ENCODE assay signal across 16 cellular contexts in genomic region chr2:112634153-112634873, GRCh38. TPM values are rescaled to one million over a fixed set of nuclear protein-coding genes. Genes with fewer than 3 reads are reported as not detected.
DNase-seq lines count a peak whose midpoint lies in the region; ATAC-seq and FAIRE-seq lines count a peak whose summit lies in the region.
"Had no signal": no experiment of that assay in that cellular context is flagged by ENCODE, and none has a peak within 500 bp of the region (broad histone marks: within the 10 kb centered on the region; RNA-seq: fewer than 3 reads in every experiment).

No MANE protein-coding gene starts in this region.

- 80% methylated on average over 16 of the region's 16 CpGs for WGBS in thymus

- H3K4me1 Mint-ChIP-seq in activated CD8-positive, alpha-beta T cell treated with anti-CD3 and anti-CD28 coated beads, Interleukin-2, amount 10 ng/mL, durations not matched to agents 7 days and 5 days (ENCODE audit: low read depth): peaks cover 75% of the 10 kb centered on the region

- no peaks in the 10 kb centered on the region for H3K9me3 ChIP-seq in thymus (ENCODE audit: control insufficient read depth)

- no peaks in the 10 kb centered on the region for H3K36me3 Mint-ChIP-seq in activated CD8-positive, alpha-beta T cell treated with anti-CD3 and anti-CD28 coated beads, Interleukin-2, amount 10 ng/mL, durations not matched to agents 7 days and 5 days (ENCODE audit: low read depth)

- peak overlapping the region; percentile 13 for H3K27ac Mint-ChIP-seq in activated CD8-positive, alpha-beta T cell treated with anti-CD3 and anti-CD28 coated beads, Interleukin-2, amount 10 ng/mL, durations not matched to agents 7 days and 5 days

- no peaks in the 10 kb centered on the region for H3K36me3 ChIP-seq in thymus (ENCODE audit: control insufficient read depth, insufficient read depth)

- CTCF ChIA-PET in activated CD8-positive, alpha-beta T cell treated with anti-CD3 and anti-CD28 coated beads, Interleukin-2, amount 10 ng/mL, durations not matched to agents 7 days and 5 days (lab: Charles Lee): interaction anchor here (0.6 to 15.2 kb wide), 6 partner anchors 9 to 307 kb away, joined by 3 to 335 read pairs (median 18); partner anchors contain the start of gene SLC20A1

- ATAC-seq in activated CD8-positive, alpha-beta T cell treated with anti-CD3 and anti-CD28 coated beads, Interleukin-2, amount 10 ng/mL, durations not matched to agents 7 days and 5 days: no peak
- ATAC-seq in GM18502 (IDR thresholded peaks at IDR 0.05; ENCODE audit: poor library complexity, unreplicated experiment): no peak

- no peak overlapping the region for H3K4me3 ChIP-seq in thymus (ENCODE audit: low read length)
- H3K4me3 ChIP-seq: dorsolateral prefrontal cortex, lung had no signal

- POLR2A ChIA-PET in activated CD8-positive, alpha-beta T cell treated with anti-CD3 and anti-CD28 coated beads, Interleukin-2, amount 10 ng/mL, durations not matched to agents 7 days and 5 days (lab: Charles Lee): interaction anchor here (2.9 to 4.7 kb wide), 2 partner anchors 12 kb away, joined by 25 to 45 read pairs; partner anchors contain the start of gene SLC20A1

- no peaks in the 10 kb centered on the region for H3K27me3 ChIP-seq in thymus (ENCODE audit: control insufficient read depth, insufficient read depth)
- H3K27me3 ChIP-seq: dorsolateral prefrontal cortex had no signal

- FAIRE-seq in HTR-8/SVneo (lab: Jason Lieb, UNC): no peak

- no peak overlapping the region for H3K4me3 Mint-ChIP-seq in activated CD8-positive, alpha-beta T cell treated with anti-CD3 and anti-CD28 coated beads, Interleukin-2, amount 10 ng/mL, durations not matched to agents 7 days and 5 days

- peaks cover 14% of the 10 kb centered on the region for H3K27me3 Mint-ChIP-seq in activated CD8-positive, alpha-beta T cell treated with anti-CD3 and anti-CD28 coated beads, Interleukin-2, amount 10 ng/mL, durations not matched to agents 7 days and 5 days (ENCODE audit: low read depth)

- no peaks in the 10 kb centered on the region for H3K9me3 Mint-ChIP-seq in activated CD8-positive, alpha-beta T cell treated with anti-CD3 and anti-CD28 coated beads, Interleukin-2, amount 10 ng/mL, durations not matched to agents 7 days and 5 days (ENCODE audit: insufficient read depth)

- H3K27ac ChIP-seq in thymus (ENCODE audit: low read depth): peak overlapping the region; percentile 46
- H3K27ac ChIP-seq: dorsolateral prefrontal cortex had no signal

- peaks cover 12% of the 10 kb centered on the region for H3K4me1 ChIP-seq in thymus (ENCODE audit: control insufficient read depth, insufficient read depth, low read length)

- DNase-seq in activated CD8-positive, alpha-beta memory T cell treated with anti-CD3 and anti-CD28 coated beads, Interleukin-2, amount 50 U/mL, for 48 hours: peak; percentile 50
- no peak for DNase-seq in activated CD8-positive, alpha-beta memory T cell treated with anti-CD3 and anti-CD28 coated beads for 24 hours
- no peak for DNase-seq in activated CD8-positive, alpha-beta T cell treated with anti-CD3 and anti-CD28 coated beads, Interleukin-2, amount 10 ng/mL, durations not matched to agents 7 days and 5 days
- DNase-seq in left kidney (ENCODE audit: low read depth, low spot score) (peak; percentile 27), HTR-8/SVneo (ENCODE audit: insufficient read length, low spot score) (no peak), DMS 273 treated with DMSO at 0.1 percent for 48 hours (lab: John Stamatoyannopoulos, UW) (no peak)
- DNase-seq: Calu3; dorsolateral prefrontal cortex; NCI-H774; occipital lobe; Right ventricle myocardium superior; stimulated activated CD4-positive, alpha-beta T cell treated with anti-CD3 and anti-CD28 coated beads, Interleukin-12 subunit alpha, Interleukin-12 subunit beta, amount 100 ng/mL, for 4 hours; T1000 had no signal

RNA-seq across cellular contexts. Expression of gene SLC20A1, which starts 11.4 kb away (rescaled TPM):
- total RNA-seq in activated CD8-positive, alpha-beta T cell treated with anti-CD3 and anti-CD28 coated beads, Interleukin-2, amount 10 ng/mL, durations not matched to agents 7 days and 5 days: 100 to 1,000 TPM; 115 to 120 TPM
- 47.0 TPM for polyA plus RNA-seq in thymus

RNA-seq across cellular contexts. Expression of gene CHCHD5, which starts 49.9 kb away (rescaled TPM):
- 10 to 100 TPM; 32.4 to 35.4 TPM for total RNA-seq in activated CD8-positive, alpha-beta T cell treated with anti-CD3 and anti-CD28 coated beads, Interleukin-2, amount 10 ng/mL, durations not matched to agents 7 days and 5 days
- 37.2 TPM for polyA plus RNA-seq in thymus

Comparison
In these comparisons a context has a peak if more than half of its experiments do, and no peak if none do; other contexts are left out.
1. DNase-seq: peak in activated CD8-positive, alpha-beta memory T cell treated with anti-CD3 and anti-CD28 coated beads, Interleukin-2, amount 50 U/mL, for 48 hours (single experiment) and left kidney (single experiment); none in activated CD8-positive, alpha-beta memory T cell treated with anti-CD3 and anti-CD28 coated beads for 24 hours (single experiment), activated CD8-positive, alpha-beta T cell treated with anti-CD3 and anti-CD28 coated beads, Interleukin-2, amount 10 ng/mL, durations not matched to agents 7 days and 5 days (single experiment), HTR-8/SVneo (single experiment) and DMS 273 treated with DMSO at 0.1 percent for 48 hours (single experiment).